ENCODE assay signal across 1 cellular context in the genomic region with DNA sequence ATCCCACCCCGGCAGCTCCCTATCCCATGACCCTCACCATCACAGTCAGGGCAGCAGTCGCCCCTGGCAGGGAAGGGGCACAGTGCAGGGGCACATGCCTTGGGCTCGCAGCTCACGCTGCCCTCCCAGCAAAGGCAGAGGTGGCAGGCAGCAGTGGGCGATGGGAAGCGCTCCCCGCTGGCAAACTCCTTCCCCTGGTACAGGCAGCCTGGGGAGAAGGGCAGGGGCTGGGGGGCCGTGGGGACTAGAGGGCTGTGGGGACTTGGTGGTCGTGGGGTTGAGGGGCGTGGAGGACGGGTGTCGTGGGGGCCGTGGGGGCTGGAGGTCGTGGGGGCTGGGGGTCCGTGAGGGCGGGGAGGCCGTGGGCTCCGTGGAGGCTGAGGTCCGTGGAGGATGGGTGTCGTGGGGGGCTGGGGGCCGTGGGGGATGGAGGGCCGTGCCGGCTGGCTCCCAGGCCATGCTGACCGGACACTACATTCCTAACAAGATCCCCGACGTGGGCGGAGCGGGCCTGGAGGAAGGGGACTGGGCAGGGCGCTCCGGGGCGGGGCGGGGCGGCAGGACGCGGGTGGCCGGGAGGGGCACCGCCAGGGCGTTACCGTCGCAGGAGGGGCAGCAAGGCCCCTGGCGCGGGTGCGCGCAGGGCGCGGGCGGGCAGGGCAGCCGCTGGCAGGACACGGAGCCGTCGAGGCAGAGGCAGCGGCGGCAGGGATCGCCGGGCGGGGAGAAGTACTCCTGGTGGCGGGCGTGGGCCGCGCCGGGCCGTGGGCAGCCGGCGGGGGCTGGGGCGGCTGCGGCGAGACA.
TF ChIP-seq lines count a peak whose summit lies in the region.

No MANE protein-coding gene starts in this region.

TF ChIP-seq in WTC11, 78 proteins besides CTCF, POLR2A, EP300 and RAD21 (continued from another document):
- TF ChIP-seq, protein P1, sequence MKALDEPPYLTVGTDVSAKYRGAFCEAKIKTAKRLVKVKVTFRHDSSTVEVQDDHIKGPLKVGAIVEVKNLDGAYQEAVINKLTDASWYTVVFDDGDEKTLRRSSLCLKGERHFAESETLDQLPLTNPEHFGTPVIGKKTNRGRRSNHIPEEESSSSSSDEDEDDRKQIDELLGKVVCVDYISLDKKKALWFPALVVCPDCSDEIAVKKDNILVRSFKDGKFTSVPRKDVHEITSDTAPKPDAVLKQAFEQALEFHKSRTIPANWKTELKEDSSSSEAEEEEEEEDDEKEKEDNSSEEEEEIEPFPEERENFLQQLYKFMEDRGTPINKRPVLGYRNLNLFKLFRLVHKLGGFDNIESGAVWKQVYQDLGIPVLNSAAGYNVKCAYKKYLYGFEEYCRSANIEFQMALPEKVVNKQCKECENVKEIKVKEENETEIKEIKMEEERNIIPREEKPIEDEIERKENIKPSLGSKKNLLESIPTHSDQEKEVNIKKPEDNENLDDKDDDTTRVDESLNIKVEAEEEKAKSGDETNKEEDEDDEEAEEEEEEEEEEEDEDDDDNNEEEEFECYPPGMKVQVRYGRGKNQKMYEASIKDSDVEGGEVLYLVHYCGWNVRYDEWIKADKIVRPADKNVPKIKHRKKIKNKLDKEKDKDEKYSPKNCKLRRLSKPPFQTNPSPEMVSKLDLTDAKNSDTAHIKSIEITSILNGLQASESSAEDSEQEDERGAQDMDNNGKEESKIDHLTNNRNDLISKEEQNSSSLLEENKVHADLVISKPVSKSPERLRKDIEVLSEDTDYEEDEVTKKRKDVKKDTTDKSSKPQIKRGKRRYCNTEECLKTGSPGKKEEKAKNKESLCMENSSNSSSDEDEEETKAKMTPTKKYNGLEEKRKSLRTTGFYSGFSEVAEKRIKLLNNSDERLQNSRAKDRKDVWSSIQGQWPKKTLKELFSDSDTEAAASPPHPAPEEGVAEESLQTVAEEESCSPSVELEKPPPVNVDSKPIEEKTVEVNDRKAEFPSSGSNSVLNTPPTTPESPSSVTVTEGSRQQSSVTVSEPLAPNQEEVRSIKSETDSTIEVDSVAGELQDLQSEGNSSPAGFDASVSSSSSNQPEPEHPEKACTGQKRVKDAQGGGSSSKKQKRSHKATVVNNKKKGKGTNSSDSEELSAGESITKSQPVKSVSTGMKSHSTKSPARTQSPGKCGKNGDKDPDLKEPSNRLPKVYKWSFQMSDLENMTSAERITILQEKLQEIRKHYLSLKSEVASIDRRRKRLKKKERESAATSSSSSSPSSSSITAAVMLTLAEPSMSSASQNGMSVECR (CRISPR knock-in tag; IDR thresholded peaks at IDR 0.05; ENCODE audit: borderline replicate concordance): no peak
- TF ChIP-seq NR2C2 (CRISPR knock-in tag; IDR thresholded peaks at IDR 0.05): no peak
- TF ChIP-seq, protein P2, sequence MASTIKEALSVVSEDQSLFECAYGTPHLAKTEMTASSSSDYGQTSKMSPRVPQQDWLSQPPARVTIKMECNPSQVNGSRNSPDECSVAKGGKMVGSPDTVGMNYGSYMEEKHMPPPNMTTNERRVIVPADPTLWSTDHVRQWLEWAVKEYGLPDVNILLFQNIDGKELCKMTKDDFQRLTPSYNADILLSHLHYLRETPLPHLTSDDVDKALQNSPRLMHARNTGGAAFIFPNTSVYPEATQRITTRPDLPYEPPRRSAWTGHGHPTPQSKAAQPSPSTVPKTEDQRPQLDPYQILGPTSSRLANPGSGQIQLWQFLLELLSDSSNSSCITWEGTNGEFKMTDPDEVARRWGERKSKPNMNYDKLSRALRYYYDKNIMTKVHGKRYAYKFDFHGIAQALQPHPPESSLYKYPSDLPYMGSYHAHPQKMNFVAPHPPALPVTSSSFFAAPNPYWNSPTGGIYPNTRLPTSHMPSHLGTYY (CRISPR knock-in tag; IDR thresholded peaks at IDR 0.05): no peak
